ENCODE assay signal across 16 cellular contexts in the genomic region with DNA sequence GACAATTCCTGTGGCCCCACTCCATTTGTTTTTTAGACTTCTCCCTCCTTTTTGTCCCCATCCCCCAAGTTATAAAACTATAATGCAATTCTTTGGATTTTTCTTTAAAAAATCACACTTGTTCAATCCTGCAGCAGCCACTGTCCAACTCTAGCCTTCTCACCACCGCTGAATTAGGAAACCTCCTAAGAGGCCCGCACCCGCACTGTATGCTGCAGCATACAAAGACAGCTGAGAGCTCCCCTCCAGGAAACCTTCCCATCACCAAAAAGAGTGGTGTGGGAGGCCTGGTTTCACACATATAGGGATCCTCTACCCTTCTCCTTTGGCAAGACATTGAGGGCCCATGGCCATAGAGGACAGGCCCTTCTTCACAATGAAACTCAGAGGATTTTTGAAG. TPM values are rescaled to one million over a fixed set of nuclear protein-coding genes. Genes with fewer than 3 reads are reported as not detected.
DNase-seq lines count a peak whose midpoint lies in the region; ATAC-seq and TF ChIP-seq lines count a peak whose summit lies in the region.
"Had no signal": no experiment of that assay in that cellular context is flagged by ENCODE, and none has a peak within 500 bp of the region (broad histone marks: within the 10 kb centered on the region; RNA-seq: fewer than 3 reads in every experiment).

No MANE protein-coding gene starts in this region.

- H3K4me1 ChIP-seq in hepatocyte (ENCODE audit: insufficient read depth) (peaks cover 49% of the 10 kb centered on the region), skeletal muscle tissue (ENCODE audit: control insufficient read depth in 3 of 3, insufficient read depth in 3 of 3, low read length in 3 of 3) (peaks cover 26 to 34% (median 26%) of the 10 kb centered on the region in 3 donors), gastrocnemius medialis (peaks cover 26 to 42% of the 10 kb centered on the region in 2 donors)

- peak overlapping the region; percentile 4 for H3K4me3 Mint-ChIP-seq in activated CD8-positive, alpha-beta T cell treated with anti-CD3 and anti-CD28 coated beads, Interleukin-2, amount 10 ng/mL, durations not matched to agents 7 days and 5 days
- no peak overlapping the region for H3K4me3 Mint-ChIP-seq in activated CD8-positive, alpha-beta T cell treated with anti-CD3 and anti-CD28 coated beads for 36 hours
- peak overlapping the region; percentile 69 for H3K4me3 Mint-ChIP-seq in activated T-helper 17 cell treated with anti-CD3 and anti-CD28 coated beads, Interleukin-2, amount 50 U/mL, for 72 hours

- no peaks in the 10 kb centered on the region for H3K36me3 ChIP-seq in hepatocyte (replicated peaks; ENCODE audit: insufficient read depth, low read depth)
- H3K36me3 ChIP-seq in skeletal muscle tissue (ENCODE audit: control insufficient read depth in 3 of 3, insufficient read depth in 3 of 3, low read length in 3 of 3), result peaks cover 16 to 19% (median 18%) of the 10 kb centered on the region in 3 donors
- peaks cover 0 to 18% of the 10 kb centered on the region in 2 donors for H3K36me3 ChIP-seq in gastrocnemius medialis

- peaks cover 40% of the 10 kb centered on the region for H3K79me2 ChIP-seq in hepatocyte

- POLR2A ChIA-PET in activated CD8-positive, alpha-beta T cell treated with anti-CD3 and anti-CD28 coated beads, Interleukin-2, amount 10 ng/mL, durations not matched to agents 7 days and 5 days (lab: Charles Lee), result interaction anchor here (1.0 to 1.8 kb wide), 4 partner anchors 9 to 47 kb away, joined by 3 to 6 read pairs (median 4); a partner anchor contains a TSS
- POLR2A ChIA-PET in activated CD8-positive, alpha-beta T cell treated with anti-CD3 and anti-CD28 coated beads for 36 hours (lab: Charles Lee), result interaction anchor here (1.4 to 2.4 kb wide), 2 partner anchors 14 to 22 kb away, joined by 3 to 8 read pairs; a partner anchor contains a TSS

- H4K20me1 ChIP-seq in hepatocyte (ENCODE audit: insufficient read depth, poor library complexity, severe bottlenecking), result no peaks in the 10 kb centered on the region

- H3K4me2 ChIP-seq in hepatocyte, result peak overlapping the region; percentile 92

- no peak overlapping the region for H2AFZ ChIP-seq in hepatocyte

- ATAC-seq in activated CD8-positive, alpha-beta T cell treated with anti-CD3 and anti-CD28 coated beads, Interleukin-2, amount 10 ng/mL, durations not matched to agents 7 days and 5 days, result no peak
- no peak for ATAC-seq in activated CD8-positive, alpha-beta T cell treated with anti-CD3 and anti-CD28 coated beads for 36 hours
- no peak for ATAC-seq in activated T-helper 17 cell treated with anti-CD3 and anti-CD28 coated beads, Interleukin-2, amount 50 U/mL, for 72 hours (replicated peaks)
- ATAC-seq in gastrocnemius medialis, result no peak

- H3K4me3 ChIP-seq in hepatocyte (no peak overlapping the region), skeletal muscle tissue (ENCODE audit: low read length in 3 of 3) (peak overlapping the region in 1 of 3 donors; percentile 86), gastrocnemius medialis (no peak overlapping the region)

- no peak for TF ChIP-seq POLR2A in gastrocnemius medialis (IDR thresholded peaks at IDR 0.05)

- H3K9me3 Mint-ChIP-seq in activated CD8-positive, alpha-beta T cell treated with anti-CD3 and anti-CD28 coated beads, Interleukin-2, amount 10 ng/mL, durations not matched to agents 7 days and 5 days (ENCODE audit: insufficient read depth), result no peaks in the 10 kb centered on the region
- no peaks in the 10 kb centered on the region for H3K9me3 Mint-ChIP-seq in activated CD8-positive, alpha-beta T cell treated with anti-CD3 and anti-CD28 coated beads for 36 hours
- H3K9me3 Mint-ChIP-seq in activated T-helper 17 cell treated with anti-CD3 and anti-CD28 coated beads, Interleukin-2, amount 50 U/mL, for 72 hours, result no peaks in the 10 kb centered on the region

- H3K4me1 Mint-ChIP-seq in activated CD8-positive, alpha-beta T cell treated with anti-CD3 and anti-CD28 coated beads, Interleukin-2, amount 10 ng/mL, durations not matched to agents 7 days and 5 days (ENCODE audit: low read depth), result peaks cover 67% of the 10 kb centered on the region
- peaks cover 43% of the 10 kb centered on the region for H3K4me1 Mint-ChIP-seq in activated CD8-positive, alpha-beta T cell treated with anti-CD3 and anti-CD28 coated beads for 36 hours (ENCODE audit: low read depth)
- peaks cover 25% of the 10 kb centered on the region for H3K4me1 Mint-ChIP-seq in activated T-helper 17 cell treated with anti-CD3 and anti-CD28 coated beads, Interleukin-2, amount 50 U/mL, for 72 hours

- in situ Hi-C loops in gastrocnemius medialis (cut with MboI; ENCODE audit: low sequenced_read_pairs in 4 of 4), result no loop called here

- CTCF ChIA-PET in activated CD8-positive, alpha-beta T cell treated with anti-CD3 and anti-CD28 coated beads, Interleukin-2, amount 10 ng/mL, durations not matched to agents 7 days and 5 days (lab: Charles Lee), result interaction anchor here (1.0 to 6.4 kb wide), 5 partner anchors 10 to 84 kb away, joined by 3 to 28 read pairs (median 6); a partner anchor contains a TSS
- CTCF ChIA-PET in activated CD8-positive, alpha-beta T cell treated with anti-CD3 and anti-CD28 coated beads for 36 hours (lab: Charles Lee), result interaction anchor here (1.0 to 2.1 kb wide), 7 partner anchors 22 to 113 kb away, joined by 3 to 16 read pairs (median 4); a partner anchor contains a TSS

- no peak for TF ChIP-seq CTCF in activated CD8-positive, alpha-beta T cell treated with anti-CD3 and anti-CD28 coated beads for 36 hours (IDR thresholded peaks at IDR 0.05)
- no peak for TF ChIP-seq CTCF in hepatocyte (IDR thresholded peaks at IDR 0.05; ENCODE audit: poor library complexity)
- TF ChIP-seq CTCF in gastrocnemius medialis (IDR thresholded peaks at IDR 0.05 in 4 of 5, conservative IDR thresholded peaks at IDR 0.05 in 1 of 5), result no peak

- intact Hi-C loops in activated CD8-positive, alpha-beta T cell treated with anti-CD3 and anti-CD28 coated beads for 36 hours (cut with micrococcal nuclease), result no loop called here
- intact Hi-C loops in gastrocnemius medialis (cut with DNase I; ENCODE audit: low total_unique reads), result no loop called here

- H3K27ac ChIP-seq in hepatocyte, result peak overlapping the region; percentile 27
- H3K27ac ChIP-seq in skeletal muscle tissue (ENCODE audit: low read depth, low read length), result peak overlapping the region; percentile 77
- H3K27ac ChIP-seq in gastrocnemius medialis, result peak overlapping the region in 2 of 4 donors; percentile 79 to 86

- no peak overlapping the region for H3K9ac ChIP-seq in skeletal muscle tissue (ENCODE audit: low read depth in 1 of 3, low read length in 3 of 3)

- H3K27me3 ChIP-seq in hepatocyte (peaks cover 20% of the 10 kb centered on the region), skeletal muscle tissue (ENCODE audit: control insufficient read depth in 3 of 3, insufficient read depth in 3 of 3, low read length in 3 of 3) (peaks cover 31 to 58% (median 37%) of the 10 kb centered on the region in 3 donors), gastrocnemius medialis (peaks cover 28 to 52% (median 29%) of the 10 kb centered on the region in 3 donors)

- H3K27me3 Mint-ChIP-seq in activated CD8-positive, alpha-beta T cell treated with anti-CD3 and anti-CD28 coated beads, Interleukin-2, amount 10 ng/mL, durations not matched to agents 7 days and 5 days (ENCODE audit: low read depth), result peaks cover 37% of the 10 kb centered on the region
- H3K27me3 Mint-ChIP-seq in activated CD8-positive, alpha-beta T cell treated with anti-CD3 and anti-CD28 coated beads for 36 hours, result peaks cover 49% of the 10 kb centered on the region
- peaks cover 26% of the 10 kb centered on the region for H3K27me3 Mint-ChIP-seq in activated T-helper 17 cell treated with anti-CD3 and anti-CD28 coated beads, Interleukin-2, amount 50 U/mL, for 72 hours

- peaks cover 43% of the 10 kb centered on the region for H3K36me3 Mint-ChIP-seq in activated CD8-positive, alpha-beta T cell treated with anti-CD3 and anti-CD28 coated beads, Interleukin-2, amount 10 ng/mL, durations not matched to agents 7 days and 5 days (ENCODE audit: low read depth)
- H3K36me3 Mint-ChIP-seq in activated CD8-positive, alpha-beta T cell treated with anti-CD3 and anti-CD28 coated beads for 36 hours (ENCODE audit: low read depth), result peaks cover 33% of the 10 kb centered on the region
- peaks cover 40% of the 10 kb centered on the region for H3K36me3 Mint-ChIP-seq in activated T-helper 17 cell treated with anti-CD3 and anti-CD28 coated beads, Interleukin-2, amount 50 U/mL, for 72 hours (ENCODE audit: low read depth)

- no peak overlapping the region for H3K27ac Mint-ChIP-seq in activated CD8-positive, alpha-beta T cell treated with anti-CD3 and anti-CD28 coated beads, Interleukin-2, amount 10 ng/mL, durations not matched to agents 7 days and 5 days
- no peak overlapping the region for H3K27ac Mint-ChIP-seq in activated CD8-positive, alpha-beta T cell treated with anti-CD3 and anti-CD28 coated beads for 36 hours
- no peak overlapping the region for H3K27ac Mint-ChIP-seq in activated T-helper 17 cell treated with anti-CD3 and anti-CD28 coated beads, Interleukin-2, amount 50 U/mL, for 72 hours

- no peaks in the 10 kb centered on the region for H3K9me2 ChIP-seq in hepatocyte (replicated peaks; ENCODE audit: insufficient read depth)

- H3K9me3 ChIP-seq in hepatocyte (ENCODE audit: low read depth), result no peaks in the 10 kb centered on the region
- H3K9me3 ChIP-seq in skeletal muscle tissue (ENCODE audit: control insufficient read depth in 3 of 3, low read length in 3 of 3), result no peaks in the 10 kb centered on the region
- no peaks in the 10 kb centered on the region for H3K9me3 ChIP-seq in gastrocnemius medialis

- 94% methylated on average over 3 of the region's 3 CpGs for WGBS in hepatocyte (ENCODE audit: low lambda C conversion rate, missing lambda C conversion rate)

- no peak for DNase-seq in activated CD8-positive, alpha-beta T cell treated with anti-CD3 and anti-CD28 coated beads, Interleukin-2, amount 10 ng/mL, durations not matched to agents 7 days and 5 days
- DNase-seq in activated CD8-positive, alpha-beta T cell treated with anti-CD3 and anti-CD28 coated beads for 36 hours, result no peak
- DNase-seq in hepatocyte (ENCODE audit: low spot score) (no peak), gastrocnemius medialis (no peak), activated gamma-delta T cell (lab: John Stamatoyannopoulos, UW) (no peak)
- no peak for DNase-seq in central memory CD4-positive, alpha-beta T cell
- DNase-seq: activated T-cell treated with anti-CD3 and anti-CD28 coated beads, Interleukin-2, amount 50 U/mL, for 1 hour; islet precursor cell; KBM-7; NCI-H1694; NCI-H524 treated with DMSO at 0.1 percent for 48 hours; small intestine had no signal

RNA-seq across cellular contexts. Expression of a gene that starts 2.9 kb away (rescaled TPM):
- 10 to 100 TPM; 20.3 to 28.5 TPM for total RNA-seq in activated CD8-positive, alpha-beta T cell treated with anti-CD3 and anti-CD28 coated beads, Interleukin-2, amount 10 ng/mL, durations not matched to agents 7 days and 5 days
- total RNA-seq in activated CD8-positive, alpha-beta T cell treated with anti-CD3 and anti-CD28 coated beads for 36 hours, result 10 to 100 TPM; 16.1 to 21.1 TPM
- 10 to 100 TPM; 22.0 to 32.8 TPM for total RNA-seq in activated T-helper 17 cell treated with anti-CD3 and anti-CD28 coated beads, Interleukin-2, amount 50 U/mL, for 72 hours
- total RNA-seq in hepatocyte (10.4 and 10.6 TPM in 2 replicates), skeletal muscle tissue (6.8 TPM), gastrocnemius medialis (10 to 100 TPM; 14.2 to 23.6 (median 20.0) TPM)
- 29.0 and 30.2 TPM in 2 replicates for polyA plus RNA-seq in hepatocyte

RNA-seq across cellular contexts. Expression of a gene that starts 5.2 kb away (rescaled TPM):
- under 1 TPM; 0.32 to 0.68 TPM for total RNA-seq in activated CD8-positive, alpha-beta T cell treated with anti-CD3 and anti-CD28 coated beads, Interleukin-2, amount 10 ng/mL, durations not matched to agents 7 days and 5 days
- total RNA-seq in activated CD8-positive, alpha-beta T cell treated with anti-CD3 and anti-CD28 coated beads for 36 hours, result under 1 TPM; 0.36 to 0.43 TPM
- 1 to 10 TPM in 1 of 2 donors, under 1 TPM in 1; 0.39 to 1.3 TPM for total RNA-seq in activated T-helper 17 cell treated with anti-CD3 and anti-CD28 coated beads, Interleukin-2, amount 50 U/mL, for 72 hours
- total RNA-seq in hepatocyte (2.5 and 3.4 TPM in 2 replicates), skeletal muscle tissue (not detected), gastrocnemius medialis (under 1 TPM in 1 of 4 donors, not detected in 3; 0.59 TPM)
- polyA plus RNA-seq in hepatocyte, result 3.1 and 5.2 TPM in 2 replicates
- polyA plus RNA-seq: neural cell had no signal

RNA-seq across cellular contexts. Expression of a gene that starts 9.7 kb away (rescaled TPM):
- total RNA-seq in activated CD8-positive, alpha-beta T cell treated with anti-CD3 and anti-CD28 coated beads, Interleukin-2, amount 10 ng/mL, durations not matched to agents 7 days and 5 days, result under 1 TPM; 0.34 to 0.44 TPM
- under 1 TPM in 1 of 2 experiments, not detected in 1; 0.16 TPM for total RNA-seq in activated CD8-positive, alpha-beta T cell treated with anti-CD3 and anti-CD28 coated beads for 36 hours
- total RNA-seq in activated T-helper 17 cell treated with anti-CD3 and anti-CD28 coated beads, Interleukin-2, amount 50 U/mL, for 72 hours, result 1 to 10 TPM in 1 of 2 donors, under 1 TPM in 1; 0.39 to 1.4 TPM
- total RNA-seq in hepatocyte, result not detected in 2 replicates
- not detected in 2 replicates for polyA plus RNA-seq in hepatocyte
- not detected for total RNA-seq in skeletal muscle tissue
- not detected for total RNA-seq in gastrocnemius medialis
- polyA plus RNA-seq: AG04450, neural cell had no signal

RNA-seq across cellular contexts. Expression of a gene that starts 21.4 kb away (rescaled TPM):
- under 1 TPM; 0.18 TPM for total RNA-seq in activated CD8-positive, alpha-beta T cell treated with anti-CD3 and anti-CD28 coated beads, Interleukin-2, amount 10 ng/mL, durations not matched to agents 7 days and 5 days
- under 1 TPM; 0.50 to 0.96 TPM for total RNA-seq in activated CD8-positive, alpha-beta T cell treated with anti-CD3 and anti-CD28 coated beads for 36 hours
- under 1 TPM; 0.74 to 0.76 TPM for total RNA-seq in activated T-helper 17 cell treated with anti-CD3 and anti-CD28 coated beads, Interleukin-2, amount 50 U/mL, for 72 hours
- total RNA-seq in hepatocyte, result 1.2 and 4.0 TPM in 2 replicates
- 0.73 TPM in 1 of 2 replicates, not detected in the other for polyA plus RNA-seq in hepatocyte
- total RNA-seq in skeletal muscle tissue, result not detected
- under 1 TPM in 1 of 4 donors, not detected in 3; 0.24 TPM for total RNA-seq in gastrocnemius medialis
- polyA plus RNA-seq: AG04450 had no signal

RNA-seq across cellular contexts. Expression of a gene that starts 21.7 kb away (rescaled TPM):
- total RNA-seq in activated CD8-positive, alpha-beta T cell treated with anti-CD3 and anti-CD28 coated beads, Interleukin-2, amount 10 ng/mL, durations not matched to agents 7 days and 5 days, result 10 to 100 TPM; 38.3 to 40.0 TPM
- 10 to 100 TPM; 20.3 to 21.9 TPM for total RNA-seq in activated CD8-positive, alpha-beta T cell treated with anti-CD3 and anti-CD28 coated beads for 36 hours
- total RNA-seq in activated T-helper 17 cell treated with anti-CD3 and anti-CD28 coated beads, Interleukin-2, amount 50 U/mL, for 72 hours, result 10 to 100 TPM; 27.2 to 32.4 TPM
- 19.9 and 25.1 TPM in 2 replicates for total RNA-seq in hepatocyte
- 21.3 and 23.8 TPM in 2 replicates for polyA plus RNA-seq in hepatocyte
- total RNA-seq in skeletal muscle tissue, result 4.2 TPM
- total RNA-seq in gastrocnemius medialis, result 1 to 10 TPM; 6.1 to 9.6 (median 7.7) TPM
